13 cellular contexts compared by ENCODE assay signal in the genomic region with DNA sequence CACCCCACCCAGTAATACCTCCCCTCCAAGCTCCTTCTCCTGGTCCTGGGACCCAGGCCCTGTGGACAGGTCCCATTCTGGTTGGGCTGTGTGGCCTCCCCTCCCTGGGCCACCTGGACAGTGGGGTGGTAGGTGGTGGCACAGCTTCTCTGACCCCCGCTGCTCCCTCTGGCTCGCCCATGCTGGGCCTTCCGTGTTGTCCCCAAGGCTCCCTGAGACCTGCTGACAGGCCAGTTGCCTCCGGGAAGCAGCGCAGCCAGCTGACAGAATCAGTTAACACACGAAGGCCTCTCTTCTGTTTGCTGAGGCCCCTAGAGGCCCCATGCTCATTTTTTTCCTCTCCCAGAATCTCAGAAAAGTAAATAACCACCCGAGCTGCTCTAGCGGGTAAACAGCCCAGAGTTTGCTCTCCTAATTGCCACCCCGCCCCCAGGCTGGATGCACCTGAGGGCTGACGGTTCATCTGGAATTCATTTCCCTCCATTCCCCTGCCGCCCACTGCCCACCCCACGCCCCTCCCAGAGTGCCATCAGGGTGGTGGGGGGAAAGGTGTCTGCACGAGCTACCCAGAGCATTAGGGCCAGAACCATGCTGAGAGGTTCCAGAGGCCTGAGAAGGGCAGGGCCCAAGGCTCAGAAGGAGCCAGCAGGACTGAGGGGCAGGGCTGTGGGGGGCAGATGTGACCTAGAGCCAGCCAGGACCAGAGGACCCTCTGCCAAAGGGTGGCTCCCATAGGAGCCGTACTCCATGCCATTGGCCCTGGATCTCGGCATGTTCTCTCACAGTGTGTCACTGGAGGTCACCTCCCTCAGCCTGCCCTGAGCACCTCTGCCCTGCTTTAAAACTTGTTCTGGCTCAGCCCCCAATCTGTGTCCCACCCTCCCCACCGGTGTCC.
DNase-seq lines count a peak whose midpoint lies in the region; TF ChIP-seq lines count a peak whose summit lies in the region.
"Had no signal": no experiment of that assay in that cellular context is flagged by ENCODE, and none has a peak within 500 bp of the region (broad histone marks: within the 10 kb centered on the region; RNA-seq: fewer than 3 reads in every experiment).

No MANE protein-coding gene starts in this region.

- H4K91ac ChIP-seq in H9 (ENCODE audit: insufficient read length, low read depth, low read length) = no peak overlapping the region

- no peak overlapping the region for H4K5ac ChIP-seq in H9 (ENCODE audit: insufficient read length, low read depth, low read length)

- in situ Hi-C loops in ACHN (cut with HindIII; ENCODE audit: low pct_ligation_motif_present, low pct_unique_long_range_greater_than_20kb, low sequenced_read_pairs) = no loop called here

- no peak overlapping the region for H3K56ac ChIP-seq in H9 (ENCODE audit: insufficient read length, low read depth, low read length)

- H3K4me2 ChIP-seq in neural progenitor cell (no peak overlapping the region), H9 (ENCODE audit: insufficient read depth, insufficient read length, low read length) (no peak overlapping the region)

- H2BK20ac ChIP-seq in H9 (ENCODE audit: low read depth, low read length, poor library complexity, severe bottlenecking) = no peak overlapping the region

- no peaks in the 10 kb centered on the region for H3K27me3 ChIP-seq in SJCRH30
- H3K27me3 ChIP-seq in neural progenitor cell = no peaks in the 10 kb centered on the region
- no peaks in the 10 kb centered on the region for H3K27me3 ChIP-seq in H9 (ENCODE audit: insufficient read depth, low read length)

- H3K9ac ChIP-seq in neural progenitor cell (no peak overlapping the region), H9 (ENCODE audit: extremely low read depth, insufficient read length, low read length) (no peak overlapping the region)

- H3K27me3 Mint-ChIP-seq in neural progenitor cell (ENCODE audit: insufficient read depth, low read depth) = peaks cover 12% of the 10 kb centered on the region
- peaks cover 66% of the 10 kb centered on the region for H3K27me3 Mint-ChIP-seq in H9 (ENCODE audit: low read depth)

- no peak overlapping the region for H3K4ac ChIP-seq in H9 (ENCODE audit: low read depth, low read length)

- H4K8ac ChIP-seq in H9 (replicated peaks; ENCODE audit: insufficient read length, low read depth, low read length) = no peak overlapping the region

- H3K27ac Mint-ChIP-seq in neural progenitor cell (peak overlapping the region; percentile 93), H9 (peak overlapping the region in 1 of 3 experiments; percentile 52; a peak in 2 of 7 replicates)
- H3K27ac Mint-ChIP-seq: activated T-helper 1 cell treated with anti-CD3 and anti-CD28 coated beads, Interleukin-12 subunit alpha, Interleukin-12 subunit beta, Interleukin-2, Interleukin-4 antibody, amounts not matched to agents 30 ng/mL and 10 ng/mL and 1 ng/mL, durations not matched to agents 14 hours and 24 hours and 36 hours had no signal

- H2BK5ac ChIP-seq in H9 (ENCODE audit: insufficient read length, low read length) = no peak overlapping the region

- H3T11ph ChIP-seq in H9 (ENCODE audit: low read length) = no peak overlapping the region

- H3K9me3 ChIP-seq in SJCRH30 (replicated peaks) (no peaks in the 10 kb centered on the region; the same call in 1 of the 2 replicates), neural progenitor cell (ENCODE audit: low read depth) (no peaks in the 10 kb centered on the region), H9 (ENCODE audit: control insufficient read depth, low read depth, low read length) (no peaks in the 10 kb centered on the region)
- H3K9me3 ChIP-seq: HAP-1 had no signal

- no CpG with 5 or more reads among the region's 16 CpGs for WGBS in H9 (ENCODE audit: extremely low coverage, insufficient read length, low lambda C conversion rate)

- no peak overlapping the region for H2BK12ac ChIP-seq in H9 (ENCODE audit: insufficient read length, low read depth, low read length)

- H3K79me2 ChIP-seq in neural progenitor cell (ENCODE audit: low read depth) (no peaks in the 10 kb centered on the region), H9 (ENCODE audit: insufficient read depth, low read length) (no peaks in the 10 kb centered on the region)

- H2BK120ac ChIP-seq in H9 (ENCODE audit: low read depth, low read length, poor library complexity, severe bottlenecking) = no peak overlapping the region

- peak; percentile 97 for DNase-seq in DMS53 (lab: John Stamatoyannopoulos, UW)
- peak; percentile 87 for DNase-seq in NCI-H2029 (lab: John Stamatoyannopoulos, UW)
- peak; percentile 91 to 93 for DNase-seq in SJCRH30
- DNase-seq in neural progenitor cell (ENCODE audit: low spot score) = no peak
- DNase-seq in amygdala (lab: John Stamatoyannopoulos, UW) = no peak
- DNase-seq in anterior cingulate cortex (lab: John Stamatoyannopoulos, UW) = no peak
- DNase-seq in H9 = no peak
- no peak for DNase-seq in ACHN
- DNase-seq: caudate nucleus; MV-4-11; stimulated activated CD4-positive, alpha-beta T cell treated with anti-CD3 and anti-CD28 coated beads, Interleukin-4, amount 100 ng/mL, for 4 hours had no signal

- H3K23me2 ChIP-seq in H9 (ENCODE audit: insufficient read length, low read depth, low read length, poor library complexity, severe bottlenecking) = no peaks in the 10 kb centered on the region

- no peaks in the 10 kb centered on the region for H3K79me1 ChIP-seq in H9 (ENCODE audit: insufficient read depth, low read depth, low read length, poor library complexity, severe bottlenecking)

- H3K36me3 ChIP-seq in SJCRH30 (no peaks in the 10 kb centered on the region), neural progenitor cell (no peaks in the 10 kb centered on the region)
- H3K36me3 ChIP-seq: HAP-1 had no signal

- H3K18ac ChIP-seq in H9 (ENCODE audit: insufficient read length, low read depth, low read length) = no peak overlapping the region

- no peak overlapping the region for H2BK15ac ChIP-seq in H9 (ENCODE audit: low read depth, low read length)

- no peak overlapping the region for H3K23ac ChIP-seq in H9 (ENCODE audit: insufficient read length, low read depth, low read length)

- peak overlapping the region; percentile 99 for H3K27ac ChIP-seq in SJCRH30
- H3K27ac ChIP-seq in neural progenitor cell = no peak overlapping the region
- H3K27ac ChIP-seq in H9 (ENCODE audit: insufficient read length, low read depth, low read length) = no peak overlapping the region

- peaks cover 44% of the 10 kb centered on the region for H3K4me1 ChIP-seq in SJCRH30
- peaks cover 9% of the 10 kb centered on the region for H3K4me1 ChIP-seq in neural progenitor cell
- no peaks in the 10 kb centered on the region; the same call in 1 of the 2 replicates for H3K4me1 ChIP-seq in H9 (ENCODE audit: insufficient read depth, low read length)
- H3K4me1 ChIP-seq: HAP-1 had no signal

- H3K36me3 Mint-ChIP-seq in neural progenitor cell = no peaks in the 10 kb centered on the region
- peaks cover 0 to 4% (median 0%) of the 10 kb centered on the region in 3 experiments; a peak in 2 of 7 replicates for H3K36me3 Mint-ChIP-seq in H9 (ENCODE audit: insufficient read depth in 1 of 3, low read depth in 3 of 3)

- H4K20me1 ChIP-seq in neural progenitor cell (ENCODE audit: low read depth) (no peaks in the 10 kb centered on the region), H9 (ENCODE audit: control insufficient read depth, insufficient read depth, insufficient read length) (no peaks in the 10 kb centered on the region)

- H3K4me1 Mint-ChIP-seq in neural progenitor cell = peaks cover 19% of the 10 kb centered on the region
- H3K4me1 Mint-ChIP-seq in H9 = peaks cover 20 to 28% of the 10 kb centered on the region in 2 experiments

- no peak overlapping the region for H3K4me3 Mint-ChIP-seq in neural progenitor cell
- no peak overlapping the region for H3K4me3 Mint-ChIP-seq in H9
- H3K4me3 Mint-ChIP-seq: activated T-helper 1 cell treated with anti-CD3 and anti-CD28 coated beads, Interleukin-12 subunit alpha, Interleukin-12 subunit beta, Interleukin-2, Interleukin-4 antibody, amounts not matched to agents 30 ng/mL and 10 ng/mL and 1 ng/mL, durations not matched to agents 14 hours and 24 hours and 36 hours had no signal

- H3F3A ChIP-seq in neural progenitor cell (ENCODE audit: low read depth) = no peaks in the 10 kb centered on the region

- no peak overlapping the region for H3K14ac ChIP-seq in H9 (ENCODE audit: insufficient read depth, low read length)

- TF ChIP-seq CTCF in neural progenitor cell (IDR thresholded peaks at IDR 0.05) (no peak), H9 (conservative IDR thresholded peaks at IDR 0.05) (no peak)

- no peak overlapping the region for H2AK5ac ChIP-seq in H9 (ENCODE audit: insufficient read length, low read length)

- H2AFZ ChIP-seq in neural progenitor cell (replicated peaks) (no peak overlapping the region), H9 (ENCODE audit: low read length) (no peak overlapping the region)

- no peaks in the 10 kb centered on the region for H3K9me3 Mint-ChIP-seq in neural progenitor cell
- peaks cover 0 to 4% of the 10 kb centered on the region in 2 experiments; a peak in 2 of 5 replicates for H3K9me3 Mint-ChIP-seq in H9
- H3K9me3 Mint-ChIP-seq: activated T-helper 1 cell treated with anti-CD3 and anti-CD28 coated beads, Interleukin-12 subunit alpha, Interleukin-12 subunit beta, Interleukin-2, Interleukin-4 antibody, amounts not matched to agents 30 ng/mL and 10 ng/mL and 1 ng/mL, durations not matched to agents 14 hours and 24 hours and 36 hours had no signal

- H3K4me3 ChIP-seq in SJCRH30 (peak overlapping the region; percentile 22), neural progenitor cell (no peak overlapping the region)
- H3K4me3 ChIP-seq: HAP-1 had no signal

Comparison
In these comparisons a context has a peak if more than half of its experiments do, and no peak if none do; other contexts are left out.
1. DNase-seq: peak in DMS53 (single experiment), NCI-H2029 (single experiment) and SJCRH30 (2 of 2); none in neural progenitor cell (single experiment), amygdala (0 of 56), anterior cingulate cortex (0 of 58), H9 (single experiment) and ACHN (single experiment).